Comparison of ENCODE assay signal across 1 cellular context in genomic region chr2:65019010-65019409, GRCh38.
A peak's percentile ranks its signal among the peaks of the same experiment; 100 is the strongest.
TF ChIP-seq lines count a peak whose summit lies in the region.

No MANE protein-coding gene starts in this region.

TF ChIP-seq in K562, 482 proteins besides CTCF, POLR2A, EP300 and RAD21:
- TF ChIP-seq RBM25 (IDR thresholded peaks at IDR 0.05; ENCODE audit: low read depth, low read length, severe bottlenecking) = peak; percentile 13
- TF ChIP-seq ZZZ3 (IDR thresholded peaks at IDR 0.05) = no peak
- peak; percentile 67 for TF ChIP-seq TFE3 (CRISPR knock-in tag; IDR thresholded peaks at IDR 0.05)
